In genomic region chr12:57434517-57435223, GRCh38 we compare ENCODE assay signal across 1 cellular context.
TF ChIP-seq lines count a peak whose summit lies in the region.

Gene INHBC, plus strand, starts transcription at chr12:57434784. Its CDS starts 103 bp downstream, at chr12:57434887.

TF ChIP-seq in HepG2, 621 proteins besides CTCF, POLR2A, EP300 and RAD21 (continued from another document and continues in another):
- TF ChIP-seq HIC2 (CRISPR knock-in tag; IDR thresholded peaks at IDR 0.05; ENCODE audit: low read depth) (no peak), TAF1 (CRISPR knock-in tag; IDR thresholded peaks at IDR 0.05) (peak; percentile 19; the same call in 1 of the 2 replicates), JDP2 (CRISPR knock-in tag; IDR thresholded peaks at IDR 0.05; ENCODE audit: borderline replicate concordance) (no peak), PHF21A (CRISPR knock-in tag; IDR thresholded peaks at IDR 0.05) (peak; percentile 36; the same call in 1 of the 2 replicates), ZNF264 (CRISPR knock-in tag; IDR thresholded peaks at IDR 0.05) (no peak), ZNF282 (IDR thresholded peaks at IDR 0.05; ENCODE audit: partially characterized antibody) (no peak), ZC3H4 (CRISPR knock-in tag; IDR thresholded peaks at IDR 0.05; ENCODE audit: borderline replicate concordance) (no peak; the same call in 1 of the 2 replicates), NFE2L1 (CRISPR knock-in tag; IDR thresholded peaks at IDR 0.05; ENCODE audit: borderline replicate concordance) (no peak), ZSCAN20 (CRISPR knock-in tag; IDR thresholded peaks at IDR 0.05; ENCODE audit: borderline replicate concordance) (no peak), ZNF816 (CRISPR knock-in tag; IDR thresholded peaks at IDR 0.05; ENCODE audit: borderline replicate concordance) (peak; percentile 60; the same call in 1 of the 2 replicates), ZEB1 (IDR thresholded peaks at IDR 0.05; ENCODE audit: insufficient replicate concordance, low read depth) (no peak), HDAC6 (IDR thresholded peaks at IDR 0.05; ENCODE audit: low read depth, low read length) (no peak), ZBTB2 (CRISPR knock-in tag; IDR thresholded peaks at IDR 0.05; ENCODE audit: low read depth) (no peak), ZNF20 (CRISPR knock-in tag; IDR thresholded peaks at IDR 0.05) (no peak), ZNF382 (CRISPR knock-in tag; IDR thresholded peaks at IDR 0.05; ENCODE audit: borderline replicate concordance) (no peak), TCF7 (IDR thresholded peaks at IDR 0.05; ENCODE audit: low read depth) (no peak), ZNF687 (CRISPR knock-in tag; IDR thresholded peaks at IDR 0.05) (peak; percentile 90), PPARG (CRISPR knock-in tag; conservative IDR thresholded peaks at IDR 0.05) (no peak), ATF1 (CRISPR knock-in tag; IDR thresholded peaks at IDR 0.05) (no peak), IRF2 (CRISPR knock-in tag; IDR thresholded peaks at IDR 0.05) (no peak), ZNF501 (CRISPR knock-in tag; IDR thresholded peaks at IDR 0.05) (0 out of 2 replicates have a peak, but pooled peaks have one; percentile 19), ZNF136 (CRISPR knock-in tag; IDR thresholded peaks at IDR 0.05; ENCODE audit: low read depth) (no peak), ZNF280B (CRISPR knock-in tag; IDR thresholded peaks at IDR 0.05; ENCODE audit: borderline replicate concordance) (peak; percentile 81), CERS6 (CRISPR knock-in tag; IDR thresholded peaks at IDR 0.05) (no peak), MAFK (conservative IDR thresholded peaks at IDR 0.05 in 1 of 2, IDR thresholded peaks at IDR 0.05 in 1 of 2; ENCODE audit: low read length in 2 of 2) (no peak), FLYWCH1 (CRISPR knock-in tag; IDR thresholded peaks at IDR 0.05) (no peak), ZNF674 (CRISPR knock-in tag; IDR thresholded peaks at IDR 0.05; ENCODE audit: low read depth) (no peak), BHLHE40 (IDR thresholded peaks at IDR 0.05; ENCODE audit: low read length) (no peak), ZNF782 (CRISPR knock-in tag; IDR thresholded peaks at IDR 0.05; ENCODE audit: borderline replicate concordance) (no peak), RNF219 (CRISPR knock-in tag; IDR thresholded peaks at IDR 0.05) (no peak), ZNF564 (CRISPR knock-in tag; IDR thresholded peaks at IDR 0.05) (no peak; the same call in 1 of the 2 replicates), HMGXB4 (CRISPR knock-in tag; IDR thresholded peaks at IDR 0.05; ENCODE audit: borderline replicate concordance in 1 of 2, low read depth in 1 of 2) (peak in 1 of 2 experiments; percentile 22; a peak in 1 of 4 replicates), ZNF558 (CRISPR knock-in tag; IDR thresholded peaks at IDR 0.05; ENCODE audit: borderline replicate concordance) (no peak), GLI4 (CRISPR knock-in tag; IDR thresholded peaks at IDR 0.05; ENCODE audit: borderline replicate concordance) (no peak), ZNF253 (CRISPR knock-in tag; IDR thresholded peaks at IDR 0.05; ENCODE audit: borderline replicate concordance) (no peak), FOXA3 (CRISPR knock-in tag; IDR thresholded peaks at IDR 0.05) (no peak), TRIM22 (IDR thresholded peaks at IDR 0.05) (no peak), ZNF678 (CRISPR knock-in tag; IDR thresholded peaks at IDR 0.05) (0 out of 2 replicates have a peak, but pooled peaks have one; percentile 55), ZNF205 (CRISPR knock-in tag; IDR thresholded peaks at IDR 0.05) (no peak)
